19 cellular contexts compared by ENCODE assay signal in genomic region chr5:138588013-138588788, GRCh38.
"Had no signal": no experiment of that assay in that cellular context is flagged by ENCODE, and none has a peak within 500 bp of the region (broad histone marks: within the 10 kb centered on the region; RNA-seq: fewer than 3 reads in every experiment).

No MANE protein-coding gene starts in this region.

- H3K36me3 Mint-ChIP-seq: memory B cell had no signal

- H3K27ac ChIP-seq: coronary artery, dorsolateral prefrontal cortex, esophagus muscularis mucosa, foreskin keratinocyte, gastrocnemius medialis, heart right ventricle, left lung, lower lobe of right lung had no signal

- H3K27me3 ChIP-seq: dorsolateral prefrontal cortex, esophagus muscularis mucosa, foreskin keratinocyte, gastrocnemius medialis, heart right ventricle, left lung had no signal

- H3K9me3 ChIP-seq: esophagus muscularis mucosa, gastrocnemius medialis, heart right ventricle, left lung, lower lobe of right lung had no signal

- DNase-seq: dermis blood vessel endothelial cell; dorsolateral prefrontal cortex; effector CD4-positive, alpha-beta T cell; effector memory CD4-positive, alpha-beta T cell; gastrocnemius medialis; glutamatergic neuron; head of caudate nucleus; heart right ventricle; hippocampal formation; left cardiac atrium; left lung; left ventricle myocardium superior; lower lobe of right lung; mesendoderm; midbrain had no signal

- ATAC-seq: foreskin keratinocyte, gastrocnemius medialis, heart right ventricle, left cardiac atrium, left lung, left ventricle myocardium superior, lower lobe of right lung had no signal

- H3K4me3 Mint-ChIP-seq: memory B cell had no signal

- H3K4me3 ChIP-seq: coronary artery, dorsolateral prefrontal cortex, esophagus muscularis mucosa, gastrocnemius medialis, heart right ventricle, left lung, lower lobe of right lung had no signal

- H3K27ac Mint-ChIP-seq: memory B cell had no signal

- H3K4me1 ChIP-seq: esophagus muscularis mucosa, foreskin keratinocyte, gastrocnemius medialis, heart right ventricle, left lung, lower lobe of right lung had no signal

- H3K4me1 Mint-ChIP-seq: memory B cell had no signal

- H3K36me3 ChIP-seq: esophagus muscularis mucosa, gastrocnemius medialis, heart right ventricle, left lung, lower lobe of right lung had no signal
